In the genomic region with DNA sequence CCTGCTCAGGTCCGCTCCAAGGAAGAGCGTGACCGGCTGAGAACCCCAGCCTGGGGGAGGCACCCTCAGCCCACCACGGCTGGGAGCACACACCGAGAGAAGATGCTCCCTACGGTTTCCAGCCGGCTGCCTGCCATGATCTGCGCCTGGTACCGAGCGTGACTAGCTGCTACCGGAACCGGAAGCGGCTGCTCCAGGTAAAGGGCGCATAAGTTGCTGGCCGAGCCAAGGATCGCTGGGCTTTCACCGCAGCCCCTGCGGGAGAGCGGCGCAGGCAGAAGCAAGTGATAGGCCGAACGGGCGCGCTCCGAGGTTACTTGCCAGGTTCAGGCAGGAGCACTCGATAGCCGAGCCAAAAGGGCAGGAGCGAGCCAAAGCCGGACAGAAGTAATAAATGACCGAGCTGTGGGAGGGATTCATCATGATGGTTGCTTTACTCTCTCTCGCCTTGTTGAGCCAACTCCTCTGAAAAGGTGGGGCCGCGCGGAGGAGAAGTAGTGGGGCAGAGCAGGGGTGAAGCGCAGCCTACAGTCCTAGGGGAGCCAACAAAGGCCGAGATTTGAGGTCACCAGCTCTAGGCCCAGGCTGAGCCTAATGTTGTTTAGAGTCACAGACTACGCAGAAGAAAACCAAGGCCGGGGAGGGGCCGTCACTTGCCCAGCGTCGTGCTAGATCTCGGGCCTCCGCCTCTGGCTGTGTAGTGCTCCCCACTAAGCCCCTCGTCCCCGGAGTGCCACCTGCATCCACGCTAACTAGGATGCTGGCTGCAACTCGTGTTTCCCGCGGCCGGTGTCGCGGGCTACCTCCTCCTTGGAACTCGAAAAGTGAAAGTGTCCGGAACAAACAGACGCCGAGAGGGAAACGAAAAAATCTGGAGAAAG, we compare ENCODE assay signal across 8 cellular contexts. TPM values are rescaled to one million over a fixed set of nuclear protein-coding genes. Genes with fewer than 3 reads are reported as not detected.
DNase-seq lines count a peak whose midpoint lies in the region; ATAC-seq and TF ChIP-seq lines count a peak whose summit lies in the region.

A gene (minus strand): TSS at position 171 of the 881 bp plus-strand sequence. CDS start 34 bp downstream, at position 137.

- no peaks in the 10 kb centered on the region for H3K27me3 ChIP-seq in RWPE2 (ENCODE audit: insufficient read depth, poor library complexity, severe bottlenecking)

- H3K4me1 ChIP-seq in RWPE2 (ENCODE audit: insufficient read depth, poor library complexity, severe bottlenecking) = peaks cover 11% of the 10 kb centered on the region

- intact Hi-C loops in activated T-helper 2 cell treated with anti-CD3 and anti-CD28 coated beads, Interferon-gamma antibody, Interleukin-2, Interleukin-4, amounts not matched to agents 10 μg/mL and 5 μg/mL and 100 μg/mL, durations not matched to agents 14 hours and 24 hours and 36 hours (cut with micrococcal nuclease) = loop anchor here (1.0 kb wide), 1 partner anchor 137 kb away; no protein-coding TSS in a partner anchor

- H3K4me3 Mint-ChIP-seq in activated T-helper 2 cell treated with anti-CD3 and anti-CD28 coated beads, Interferon-gamma antibody, Interleukin-2, Interleukin-4, amounts not matched to agents 10 μg/mL and 5 μg/mL and 100 μg/mL, durations not matched to agents 14 hours and 24 hours and 36 hours (ENCODE audit: low read depth) = peak within 1 kb of the TSS; percentile 85
- H3K4me3 Mint-ChIP-seq in natural killer cell treated with Interleukin-12 subunit alpha and Interleukin-12 subunit beta and Interleukin-15 and Interleukin-18, amount 100 ng/mL, for 72 hours = peak within 1 kb of the TSS; percentile 97

- H3K4me3 ChIP-seq in RWPE2 (ENCODE audit: severe bottlenecking) = peak within 1 kb of the TSS; percentile 87

- H3K9me3 Mint-ChIP-seq in activated T-helper 2 cell treated with anti-CD3 and anti-CD28 coated beads, Interferon-gamma antibody, Interleukin-2, Interleukin-4, amounts not matched to agents 10 μg/mL and 5 μg/mL and 100 μg/mL, durations not matched to agents 14 hours and 24 hours and 36 hours = no peaks in the 10 kb centered on the region
- H3K9me3 Mint-ChIP-seq in natural killer cell treated with Interleukin-12 subunit alpha and Interleukin-12 subunit beta and Interleukin-15 and Interleukin-18, amount 100 ng/mL, for 72 hours = no peaks in the 10 kb centered on the region

- no peaks in the 10 kb centered on the region for H3K27me3 Mint-ChIP-seq in activated T-helper 2 cell treated with anti-CD3 and anti-CD28 coated beads, Interferon-gamma antibody, Interleukin-2, Interleukin-4, amounts not matched to agents 10 μg/mL and 5 μg/mL and 100 μg/mL, durations not matched to agents 14 hours and 24 hours and 36 hours (ENCODE audit: low read depth)
- no peaks in the 10 kb centered on the region for H3K27me3 Mint-ChIP-seq in natural killer cell treated with Interleukin-12 subunit alpha and Interleukin-12 subunit beta and Interleukin-15 and Interleukin-18, amount 100 ng/mL, for 72 hours

- H3K9me3 ChIP-seq in RWPE2 (ENCODE audit: severe bottlenecking) = no peaks in the 10 kb centered on the region

- peak within 1 kb of the TSS; percentile 91 for H3K27ac Mint-ChIP-seq in activated T-helper 2 cell treated with anti-CD3 and anti-CD28 coated beads, Interferon-gamma antibody, Interleukin-2, Interleukin-4, amounts not matched to agents 10 μg/mL and 5 μg/mL and 100 μg/mL, durations not matched to agents 14 hours and 24 hours and 36 hours
- peak within 1 kb of the TSS; percentile 95 to 100 for H3K27ac Mint-ChIP-seq in natural killer cell treated with Interleukin-12 subunit alpha and Interleukin-12 subunit beta and Interleukin-15 and Interleukin-18, amount 100 ng/mL, for 72 hours

- no peak for TF ChIP-seq CTCF in RWPE2 (IDR thresholded peaks at IDR 0.05; ENCODE audit: poor library complexity, severe bottlenecking)

- peaks cover 29% of the 10 kb centered on the region for H3K36me3 Mint-ChIP-seq in activated T-helper 2 cell treated with anti-CD3 and anti-CD28 coated beads, Interferon-gamma antibody, Interleukin-2, Interleukin-4, amounts not matched to agents 10 μg/mL and 5 μg/mL and 100 μg/mL, durations not matched to agents 14 hours and 24 hours and 36 hours (ENCODE audit: low read depth)
- H3K36me3 Mint-ChIP-seq in natural killer cell treated with Interleukin-12 subunit alpha and Interleukin-12 subunit beta and Interleukin-15 and Interleukin-18, amount 100 ng/mL, for 72 hours = peaks cover 14% of the 10 kb centered on the region

- H3K36me3 ChIP-seq in RWPE2 (ENCODE audit: low read depth) = peaks cover 32% of the 10 kb centered on the region

- H3K27ac ChIP-seq in RWPE2 (ENCODE audit: poor library complexity, severe bottlenecking) = peak within 1 kb of the TSS; percentile 64

- DNase-seq in EH (ENCODE audit: low read depth) (peak; percentile 98), H4 (ENCODE audit: low spot score) (peak; percentile 100), LoVo (ENCODE audit: low spot score) (peak; percentile 96), RWPE2 (ENCODE audit: low spot score) (peak; percentile 99), fibroblast of peridontal ligament (ENCODE audit: extremely low read depth) (peak; percentile 98)
- DNase-seq in activated T-helper 2 cell treated with anti-CD3 and anti-CD28 coated beads, Interferon-gamma antibody, Interleukin-2, Interleukin-4, amounts not matched to agents 10 μg/mL and 5 μg/mL and 100 μg/mL, durations not matched to agents 14 hours and 24 hours and 36 hours (ENCODE audit: low spot score) = peak; percentile 96
- peak; percentile 98 for DNase-seq in natural killer cell treated with Interleukin-12 subunit alpha and Interleukin-12 subunit beta and Interleukin-15 and Interleukin-18, amount 100 ng/mL, for 72 hours (ENCODE audit: low spot score)
- DNase-seq in stimulated activated naive CD8-positive, alpha-beta T cell treated with anti-CD3 and anti-CD28 coated beads, Interleukin-15, Interleukin-2, amounts not matched to agents 100 U/mL and 50 U/mL, for 24 hours = peak; percentile 96

- peak; percentile 91 for ATAC-seq in RWPE2 (ENCODE audit: low read depth)
- peak; percentile 98 to 99 for ATAC-seq in natural killer cell treated with Interleukin-12 subunit alpha and Interleukin-12 subunit beta and Interleukin-15 and Interleukin-18, amount 100 ng/mL, for 72 hours
- ATAC-seq in stimulated activated naive CD8-positive, alpha-beta T cell treated with anti-CD3 and anti-CD28 coated beads, Interleukin-15, Interleukin-2, amounts not matched to agents 100 U/mL and 50 U/mL, for 24 hours = peak; percentile 96

- peaks cover 22% of the 10 kb centered on the region for H3K4me1 Mint-ChIP-seq in activated T-helper 2 cell treated with anti-CD3 and anti-CD28 coated beads, Interferon-gamma antibody, Interleukin-2, Interleukin-4, amounts not matched to agents 10 μg/mL and 5 μg/mL and 100 μg/mL, durations not matched to agents 14 hours and 24 hours and 36 hours (ENCODE audit: low read depth)
- H3K4me1 Mint-ChIP-seq in natural killer cell treated with Interleukin-12 subunit alpha and Interleukin-12 subunit beta and Interleukin-15 and Interleukin-18, amount 100 ng/mL, for 72 hours (ENCODE audit: low read depth in 2 of 2) = peaks cover 28 to 33% of the 10 kb centered on the region in 2 donors

RNA-seq across cellular contexts. Expression of the gene that starts here (rescaled TPM):
- total RNA-seq in H4 (2014; rRNA removed; shearing (Covaris generic)) = 36.2 and 87.6 TPM in 2 replicates
- 69.5 and 71.6 TPM in 2 replicates for total RNA-seq in activated T-helper 2 cell treated with anti-CD3 and anti-CD28 coated beads, Interferon-gamma antibody, Interleukin-2, Interleukin-4, amounts not matched to agents 10 μg/mL and 5 μg/mL and 100 μg/mL, durations not matched to agents 14 hours and 24 hours and 36 hours
- 10 to 100 TPM; 55.3 to 65.0 TPM for total RNA-seq in natural killer cell treated with Interleukin-12 subunit alpha and Interleukin-12 subunit beta and Interleukin-15 and Interleukin-18, amount 100 ng/mL, for 72 hours

Comparison
In these comparisons a context has a peak if more than half of its experiments do, and no peak if none do; other contexts are left out.
1. Peak in every context shown above with its lines: DNase-seq, ATAC-seq, H3K4me3 ChIP-seq and H3K27ac ChIP-seq.